18 cellular contexts compared by ENCODE assay signal in the genomic region with DNA sequence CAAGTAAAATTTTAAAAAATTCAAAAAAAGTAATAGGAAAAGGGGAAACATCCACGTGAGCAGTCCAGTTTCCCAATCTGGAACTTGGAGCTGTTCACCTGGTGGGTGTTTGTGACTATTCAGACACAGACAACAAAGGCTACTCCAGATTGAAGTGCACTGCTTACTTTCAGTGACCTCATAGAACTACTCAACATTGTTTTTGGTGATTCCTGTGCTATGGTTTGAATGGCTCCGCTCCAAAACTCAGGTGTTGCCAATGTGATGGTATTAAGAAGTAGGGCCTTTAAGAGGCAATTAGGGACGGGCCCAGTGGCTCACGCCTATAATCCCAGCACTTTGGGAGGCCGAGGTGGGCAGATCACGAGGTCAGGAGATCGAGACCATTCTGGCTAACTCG. TPM values are rescaled to one million over a fixed set of nuclear protein-coding genes. Genes with fewer than 3 reads are reported as not detected.
DNase-seq lines count a peak whose midpoint lies in the region; ATAC-seq, FAIRE-seq and TF ChIP-seq lines count a peak whose summit lies in the region.
"Had no signal": no experiment of that assay in that cellular context is flagged by ENCODE, and none has a peak within 500 bp of the region (broad histone marks: within the 10 kb centered on the region; RNA-seq: fewer than 3 reads in every experiment).

No MANE protein-coding gene starts in this region.

- H3K4me3 ChIP-seq in mammary epithelial cell (replicated peaks in 1 of 3; ENCODE audit: insufficient read depth in 1 of 3, low read depth in 2 of 3, low read length in 3 of 3) (no peak overlapping the region), hepatocyte (no peak overlapping the region), pancreas (no peak overlapping the region)
- H3K4me3 ChIP-seq: GM23248 had no signal

- intact Hi-C loops in MCF 10A (cut with micrococcal nuclease) (no loop called here), mammary epithelial cell (cut with micrococcal nuclease) (no loop called here), pancreas (cut with DNase I) (no loop called here)

- no peaks in the 10 kb centered on the region for H3K27me3 ChIP-seq in mammary epithelial cell (ENCODE audit: insufficient read depth, low read length)
- H3K27me3 ChIP-seq in hepatocyte, result no peaks in the 10 kb centered on the region
- H3K27me3 ChIP-seq in pancreas, result no peaks in the 10 kb centered on the region
- H3K27me3 ChIP-seq: BE2C had no signal

- dilution Hi-C loops in mammary epithelial cell (cut with HindIII; ENCODE audit: low sequenced_read_pairs), result no loop called here

- H3K4me2 ChIP-seq in mammary epithelial cell (ENCODE audit: insufficient read depth, low read depth, low read length) (no peak overlapping the region), hepatocyte (no peak overlapping the region)

- WGBS in mammary epithelial cell (ENCODE audit: low coverage, missing lambda C conversion rate), result 98% methylated on average over 8 of the region's 8 CpGs
- WGBS in hepatocyte (ENCODE audit: low lambda C conversion rate, missing lambda C conversion rate), result 98% methylated on average over 8 of the region's 8 CpGs
- 96 to 98% methylated on average over 8 of the region's 8 CpGs for WGBS in pancreas, 2 donors

- no peaks in the 10 kb centered on the region for H3K9me3 ChIP-seq in mammary epithelial cell (replicated peaks; ENCODE audit: insufficient read depth, low read length)
- H3K9me3 ChIP-seq in hepatocyte (ENCODE audit: low read depth), result no peaks in the 10 kb centered on the region
- no peaks in the 10 kb centered on the region for H3K9me3 ChIP-seq in pancreas
- H3K9me3 ChIP-seq: BE2C had no signal

- no peaks in the 10 kb centered on the region for H3K9me2 ChIP-seq in hepatocyte (replicated peaks; ENCODE audit: insufficient read depth)

- no peaks in the 10 kb centered on the region for H3K9me3 Mint-ChIP-seq in MCF 10A (ENCODE audit: unreplicated experiment)

- no TSS peak for BruUV-seq in MCF 10A (replicated peaks; lab: Mats Ljungman, UMichigan)
- no TSS peak for BruUV-seq in mammary epithelial cell (replicated peaks; lab: Mats Ljungman, UMichigan)

- no peak overlapping the region for H3K4me3 Mint-ChIP-seq in MCF 10A (ENCODE audit: unreplicated experiment)
- H3K4me3 Mint-ChIP-seq: H9 had no signal

- no peak for ATAC-seq in pancreas

- peaks cover 53% of the 10 kb centered on the region for H3K4me1 Mint-ChIP-seq in MCF 10A (ENCODE audit: insufficient read depth, unreplicated experiment)

- CTCF ChIA-PET in MCF 10A (lab: Yijun Ruan, JAX) (no interaction called here), mammary epithelial cell (lab: Charles Lee; ENCODE audit: low non-redundant PET) (no interaction called here)

- TF ChIP-seq CTCF in MCF 10A (IDR thresholded peaks at IDR 0.05; ENCODE audit: unreplicated experiment), result no peak
- no peak for TF ChIP-seq CTCF in mammary epithelial cell (conservative IDR thresholded peaks at IDR 0.05 in 1 of 2, IDR thresholded peaks at IDR 0.05 in 1 of 2; ENCODE audit: extremely low read depth in 1 of 2, insufficient read depth in 1 of 2, low read depth in 1 of 2, low read length in 2 of 2)
- no peak for TF ChIP-seq CTCF in hepatocyte (IDR thresholded peaks at IDR 0.05; ENCODE audit: poor library complexity)
- no peak for TF ChIP-seq CTCF in pancreas (IDR thresholded peaks at IDR 0.05)

- peak overlapping the region; percentile 37 for H3K27ac Mint-ChIP-seq in MCF 10A (ENCODE audit: low read depth, unreplicated experiment)
- H3K27ac Mint-ChIP-seq: H9 had no signal

- no peak overlapping the region for H3K9ac ChIP-seq in mammary epithelial cell (ENCODE audit: insufficient read depth, low read length)
- H3K9ac ChIP-seq: GM23248 had no signal

- no peaks in the 10 kb centered on the region for H3K36me3 Mint-ChIP-seq in MCF 10A (ENCODE audit: insufficient read depth, unreplicated experiment)

- POLR2A ChIA-PET in MCF 10A (lab: Yijun Ruan, JAX), result interaction anchor here (1.8 kb wide), 1 partner anchor 20 kb away, joined by 5 read pairs; no protein-coding TSS in a partner anchor

- H4K20me1 ChIP-seq in mammary epithelial cell (ENCODE audit: insufficient read depth, low read length) (no peaks in the 10 kb centered on the region), hepatocyte (ENCODE audit: insufficient read depth, poor library complexity, severe bottlenecking) (peaks cover 10% of the 10 kb centered on the region)

- DNase-seq in MCF 10A (ENCODE audit: unreplicated experiment) (no peak), mammary epithelial cell (no peak), hepatocyte (ENCODE audit: low spot score) (no peak), pancreas (no peak), OCI-M2 (lab: John Stamatoyannopoulos, UW; ENCODE audit: unreplicated experiment) (no peak), AG08395 (ENCODE audit: low spot score) (no peak)
- no peak for DNase-seq in stimulated activated CD4-positive, alpha-beta T cell treated with anti-CD3 and anti-CD28 coated beads, Interleukin-4, amount 100 ng/mL, for 4 hours
- DNase-seq: BE2C, DND-41, GM23248, H9, KG1, NCI-H1694, NCI-H446, NCI-H526, OCI-M1, Right ventricle myocardium superior had no signal

- H3K79me2 ChIP-seq in mammary epithelial cell (ENCODE audit: insufficient read depth, low read length), result peaks cover 99% of the 10 kb centered on the region
- H3K79me2 ChIP-seq in hepatocyte, result peaks cover 92% of the 10 kb centered on the region

- in situ Hi-C loops in mammary epithelial cell (cut with MboI; ENCODE audit: low sequenced_read_pairs in 2 of 2), result no loop called here

- no peak overlapping the region for H2AFZ ChIP-seq in mammary epithelial cell (ENCODE audit: low read depth, low read length)
- no peak overlapping the region for H2AFZ ChIP-seq in hepatocyte
- H2AFZ ChIP-seq: GM23248 had no signal

- H3K36me3 ChIP-seq in mammary epithelial cell (ENCODE audit: insufficient read depth, low read length) (no peaks in the 10 kb centered on the region), hepatocyte (replicated peaks; ENCODE audit: insufficient read depth, low read depth) (no peaks in the 10 kb centered on the region), pancreas (no peaks in the 10 kb centered on the region)
- H3K36me3 ChIP-seq: BE2C had no signal

- FAIRE-seq in pancreas (lab: Jason Lieb, UNC), result no peak
- FAIRE-seq: GM12891 had no signal

- H3K4me1 ChIP-seq in mammary epithelial cell (ENCODE audit: insufficient read depth, low read length), result peaks cover 50% of the 10 kb centered on the region
- H3K4me1 ChIP-seq in hepatocyte (ENCODE audit: insufficient read depth), result peaks cover 47% of the 10 kb centered on the region
- H3K4me1 ChIP-seq in pancreas, result peaks cover 46 to 67% (median 56%) of the 10 kb centered on the region in 3 donors

- H3K27ac ChIP-seq in mammary epithelial cell (ENCODE audit: insufficient read depth, low read depth, low read length) (no peak overlapping the region), hepatocyte (peak overlapping the region; percentile 92), pancreas (peak overlapping the region; percentile 23 to 89 (median 69))

- no peaks in the 10 kb centered on the region for H3K27me3 Mint-ChIP-seq in MCF 10A (ENCODE audit: insufficient read depth, unreplicated experiment)

RNA-seq across cellular contexts. Expression of a gene that starts 22.1 kb away (rescaled TPM):
- 16.5 and 17.4 TPM in 2 replicates for total RNA-seq in MCF 10A (2022)
- 10 to 100 TPM; 30.8 to 38.2 TPM for total RNA-seq in mammary epithelial cell
- polyA plus RNA-seq in mammary epithelial cell, result 16.6 TPM
- polyA minus RNA-seq in mammary epithelial cell, result 79.5 TPM
- total RNA-seq in hepatocyte, result 13.9 and 15.5 TPM in 2 replicates
- polyA plus RNA-seq in hepatocyte, result 12.5 and 16.4 TPM in 2 replicates
- total RNA-seq in pancreas, result 10 to 100 TPM; 10.2 to 30.6 (median 15.1) TPM
- 1 to 10 TPM; 4.0 to 5.6 TPM for polyA plus RNA-seq in pancreas
